In genomic region chr20:29831508-29831907, GRCh38 we compare ENCODE assay signal across 1 cellular context.
DNase-seq lines count a peak whose midpoint lies in the region; ATAC-seq and TF ChIP-seq lines count a peak whose summit lies in the region.
"Not testable (repeated sequence)": the region's sequence is repeated elsewhere in the genome, so short reads cannot be mapped to it uniquely, and the experiment has no call there.

No MANE protein-coding gene starts in this region.

- H3K4me1 ChIP-seq in RWPE2 (ENCODE audit: insufficient read depth, poor library complexity, severe bottlenecking), result not testable (repeated sequence)

- peaks cover 16% of the 10 kb centered on the region for H3K27me3 ChIP-seq in RWPE2 (ENCODE audit: insufficient read depth, poor library complexity, severe bottlenecking)

- not testable (repeated sequence) for H3K27ac ChIP-seq in RWPE2 (ENCODE audit: poor library complexity, severe bottlenecking)

- not testable (repeated sequence) for H3K9me3 ChIP-seq in RWPE2 (ENCODE audit: severe bottlenecking)

- ATAC-seq in RWPE2 (ENCODE audit: low read depth), result not testable (repeated sequence)

- not testable (repeated sequence) for H3K4me3 ChIP-seq in RWPE2 (ENCODE audit: severe bottlenecking)

- DNase-seq in RWPE2 (ENCODE audit: low spot score), result peak; percentile 52

- not testable (repeated sequence) for H3K36me3 ChIP-seq in RWPE2 (ENCODE audit: low read depth)

- TF ChIP-seq CTCF in RWPE2 (IDR thresholded peaks at IDR 0.05; ENCODE audit: poor library complexity, severe bottlenecking), result not testable (repeated sequence)
